In the genomic region with DNA sequence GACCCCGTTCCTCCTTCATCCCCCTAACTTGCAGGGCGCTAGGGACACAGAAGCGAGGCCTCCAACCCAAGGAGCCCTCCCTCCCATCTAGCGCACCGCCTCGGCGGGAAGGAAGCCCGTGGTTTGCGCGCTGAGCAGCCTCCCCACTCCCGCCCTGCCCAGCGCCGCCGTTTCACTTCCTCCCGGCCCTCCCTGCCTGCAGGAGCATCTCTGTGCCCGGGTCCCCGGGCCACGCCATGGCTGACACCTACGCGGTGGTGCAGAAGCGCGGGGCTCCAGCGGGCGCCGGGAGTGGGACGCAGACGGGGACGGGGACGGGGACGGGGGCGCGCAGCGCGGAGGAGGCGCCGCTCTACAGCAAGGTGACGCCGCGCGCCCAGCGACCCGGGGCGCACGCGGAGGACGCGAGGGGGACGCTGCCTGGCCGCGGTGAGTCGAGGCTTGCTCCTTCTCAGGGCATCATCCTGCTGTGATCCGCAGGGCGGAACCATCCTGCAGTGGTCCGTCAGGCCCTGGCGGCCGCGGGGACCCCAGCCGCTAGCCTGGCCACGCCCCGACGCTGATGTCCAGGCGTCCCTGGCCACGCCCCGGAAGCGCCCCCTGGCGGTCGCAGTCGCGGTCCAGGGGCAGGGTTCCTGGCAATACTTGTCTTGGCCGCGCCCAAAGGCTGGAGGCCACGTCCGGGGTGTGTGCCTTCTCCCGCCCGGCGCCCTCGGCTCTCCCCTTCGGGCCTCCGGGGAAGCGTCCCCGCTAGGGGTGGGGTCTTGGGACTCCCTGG, we compare ENCODE assay signal across 8 cellular contexts. TPM values are rescaled to one million over a fixed set of nuclear protein-coding genes. Genes with fewer than 3 reads are reported as not detected.
DNase-seq lines count a peak whose midpoint lies in the region; ATAC-seq and TF ChIP-seq lines count a peak whose summit lies in the region.

No MANE protein-coding gene starts in this region.

- peak overlapping the region; percentile 99 for H2AFZ ChIP-seq in IMR-90 (replicated peaks; ENCODE audit: low read length, poor library complexity)

- no TSS peak for BruUV-seq in IMR-90 (replicated peaks; lab: Mats Ljungman, UMichigan)

- peak overlapping the region; percentile 93 for H3K23ac ChIP-seq in IMR-90 (ENCODE audit: low read depth, low read length)

- TF ChIP-seq RAD21 in IMR-90 (IDR thresholded peaks at IDR 0.05; ENCODE audit: low read length), result peak; percentile 39; the same call in 1 of the 2 replicates

- H4K20me1 ChIP-seq in IMR-90 (ENCODE audit: insufficient read depth, low read length), result no peaks in the 10 kb centered on the region; the same call in 1 of the 2 replicates

- peak overlapping the region; percentile 90 for H3K27ac Mint-ChIP-seq in glutamatergic neuron (ENCODE audit: unreplicated experiment)
- peak overlapping the region; percentile 85 for H3K27ac Mint-ChIP-seq in osteocyte (ENCODE audit: unreplicated experiment)

- H3K9ac ChIP-seq in IMR-90 (ENCODE audit: low read depth, low read length), result peak overlapping the region; percentile 81

- no peak overlapping the region for H2BK20ac ChIP-seq in IMR-90 (ENCODE audit: low read depth, low read length)

- DNase-seq in Daoy (ENCODE audit: low read depth) (peak; percentile 91), IMR-90 (peak; percentile 69), SJSA1 (ENCODE audit: low read depth in 1 of 2, low spot score in 2 of 2) (peak; percentile 92 to 94), glutamatergic neuron (peak; percentile 99), osteocyte (ENCODE audit: extremely low spot score, unreplicated experiment) (peak; percentile 96), thyroid gland (peak; percentile 91 to 92)
- DNase-seq in activated naive CD4-positive, alpha-beta T cell treated with anti-CD3 and anti-CD28 coated beads, Interleukin-2, amount 50 U/mL, for 16 hours, result peak; percentile 65

- peak overlapping the region; percentile 90 for H4K91ac ChIP-seq in IMR-90 (ENCODE audit: insufficient read depth, low read depth, low read length)

- H3K27ac ChIP-seq in IMR-90 (ENCODE audit: insufficient read depth, low read length), result peak overlapping the region; percentile 78
- H3K27ac ChIP-seq in SJSA1, result peak overlapping the region; percentile 91
- peak overlapping the region; percentile 71 to 84 (median 84) for H3K27ac ChIP-seq in thyroid gland

- H3K56ac ChIP-seq in IMR-90 (ENCODE audit: extremely low read depth, insufficient read depth, low read length), result peak overlapping the region; percentile 90

- 0 out of 2 replicates have a peak, but pooled peaks have one; percentile 21 for TF ChIP-seq POLR2A in IMR-90 (IDR thresholded peaks at IDR 0.05; ENCODE audit: low read depth, low read length)
- TF ChIP-seq POLR2A in thyroid gland (IDR thresholded peaks at IDR 0.05), result peak in 1 of 2 donors; percentile 80

- peak; percentile 80 for TF ChIP-seq CTCF in IMR-90 (conservative IDR thresholded peaks at IDR 0.05; ENCODE audit: low read depth, low read length)
- TF ChIP-seq CTCF in glutamatergic neuron (IDR thresholded peaks at IDR 0.05; ENCODE audit: partially characterized antibody, unreplicated experiment), result peak; percentile 100
- peak; percentile 99 for TF ChIP-seq CTCF in osteocyte (IDR thresholded peaks at IDR 0.05)
- peak; percentile 63 to 94 (median 88) for TF ChIP-seq CTCF in thyroid gland (IDR thresholded peaks at IDR 0.05)

- no peak overlapping the region for H2BK15ac ChIP-seq in IMR-90 (ENCODE audit: low read depth, low read length)

- H3K4me1 ChIP-seq in IMR-90 (ENCODE audit: control insufficient read depth, insufficient read depth, low read length) (peaks cover 10% of the 10 kb centered on the region; the same call in 1 of the 2 replicates), SJSA1 (replicated peaks) (peaks cover 23% of the 10 kb centered on the region), thyroid gland (peaks cover 21 to 32% of the 10 kb centered on the region in 2 donors)

- H3K9me3 ChIP-seq in IMR-90 (ENCODE audit: control insufficient read depth, insufficient read depth, low read length) (no peaks in the 10 kb centered on the region), SJSA1 (replicated peaks) (no peaks in the 10 kb centered on the region), thyroid gland (no peaks in the 10 kb centered on the region)

- dilution Hi-C loops in IMR-90 (cut with HindIII; ENCODE audit: low sequenced_read_pairs, unreplicated experiment), result no loop called here

- peak overlapping the region; percentile 71 for H2BK5ac ChIP-seq in IMR-90 (ENCODE audit: low read depth, low read length, poor library complexity, severe bottlenecking)

- H3K14ac ChIP-seq in IMR-90 (replicated peaks; ENCODE audit: low read depth, low read length), result peak overlapping the region; percentile 98

- CTCF ChIA-PET in IMR-90 (lab: Yijun Ruan, JAX), result no interaction called here

- intact Hi-C loops in IMR-90 (cut with micrococcal nuclease) (loop anchor here (1.0 to 2.0 kb wide), 3 partner anchors 16 to 30 kb away; a partner anchor contains a TSS), thyroid gland (cut with DNase I) (no loop called here)

- ATAC-seq in GM21528 (IDR thresholded peaks at IDR 0.05; ENCODE audit: low FRiP score, unreplicated experiment) (peak; percentile 78), IMR-90 (ENCODE audit: low read depth) (peak; percentile 93)

- H3K18ac ChIP-seq in IMR-90 (ENCODE audit: low read depth, low read length), result peak overlapping the region; percentile 75

- H3K27me3 ChIP-seq in IMR-90 (ENCODE audit: control insufficient read depth, insufficient read depth, low read length) (no peaks in the 10 kb centered on the region), SJSA1 (replicated peaks) (no peaks in the 10 kb centered on the region), thyroid gland (no peaks in the 10 kb centered on the region)

- H3K36me3 Mint-ChIP-seq in glutamatergic neuron (ENCODE audit: unreplicated experiment) (peaks cover 27% of the 10 kb centered on the region), osteocyte (ENCODE audit: unreplicated experiment) (peaks cover 14% of the 10 kb centered on the region)

- peak overlapping the region; percentile 68 to 93 for H4K8ac ChIP-seq in IMR-90 (ENCODE audit: low read depth in 2 of 2, low read length in 2 of 2)

- H3K4me2 ChIP-seq in IMR-90 (ENCODE audit: low read depth, low read length), result peak overlapping the region; percentile 90

- H3K4me1 Mint-ChIP-seq in glutamatergic neuron (ENCODE audit: low read depth, unreplicated experiment) (peaks cover 13% of the 10 kb centered on the region), osteocyte (ENCODE audit: unreplicated experiment) (peaks cover 35% of the 10 kb centered on the region)

- H3K9me3 Mint-ChIP-seq in glutamatergic neuron (ENCODE audit: unreplicated experiment), result peaks cover 20% of the 10 kb centered on the region
- no peaks in the 10 kb centered on the region for H3K9me3 Mint-ChIP-seq in osteocyte (ENCODE audit: unreplicated experiment)

- peak overlapping the region; percentile 97 for H3K4ac ChIP-seq in IMR-90 (ENCODE audit: low read depth, low read length)

- in situ Hi-C loops in IMR-90 (cut with MboI; ENCODE audit: low sequenced_read_pairs), result loop anchor here (25.0 kb wide), 1 partner anchor 740 kb away; a partner anchor contains a TSS

- H3K36me3 ChIP-seq in IMR-90 (ENCODE audit: control insufficient read depth, insufficient read depth, low read length) (peaks cover 12% of the 10 kb centered on the region), SJSA1 (peaks cover 59% of the 10 kb centered on the region), thyroid gland (no peaks in the 10 kb centered on the region)

- H3K79me1 ChIP-seq in IMR-90 (ENCODE audit: low read depth in 1 of 2, low read length in 2 of 2), result peaks cover 27 to 64% of the 10 kb centered on the region in 2 experiments

- 0% methylated on average over 38 of the region's 81 CpGs; no CpG with 5 or more reads in 1 of the 2 experiments for WGBS in IMR-90 (ENCODE audit: extremely low coverage in 2 of 2, insufficient read length in 1 of 2), 2 experiments
- 1% methylated on average over 15 to 20 of the region's 81 CpGs for WGBS in thyroid gland, 2 donors

- H3K9me1 ChIP-seq in IMR-90 (ENCODE audit: insufficient read depth, low read length), result peaks cover 13% of the 10 kb centered on the region

- H3K4me3 ChIP-seq in IMR-90 (ENCODE audit: insufficient read depth, low read depth, low read length), result peak overlapping the region; percentile 79
- H3K4me3 ChIP-seq in SJSA1, result peak overlapping the region; percentile 87
- peak overlapping the region; percentile 77 to 84 (median 77) for H3K4me3 ChIP-seq in thyroid gland (replicated peaks in 1 of 3)

- peak overlapping the region; percentile 86 for H2BK120ac ChIP-seq in IMR-90 (ENCODE audit: low read depth, low read length)

- peak overlapping the region; percentile 76 for H2AK5ac ChIP-seq in IMR-90 (ENCODE audit: low read depth, low read length)

- POLR2A ChIA-PET in IMR-90 (lab: Charles Lee; ENCODE audit: unreplicated experiment), result interaction anchor here (1.1 kb wide), 1 partner anchor 34 kb away, joined by 3 read pairs; no protein-coding TSS in a partner anchor

- peak overlapping the region; percentile 100 for H2AK9ac ChIP-seq in IMR-90 (replicated peaks; ENCODE audit: low read depth, low read length, poor library complexity)

- peak overlapping the region; percentile 94 for H4K5ac ChIP-seq in IMR-90 (ENCODE audit: low read depth, low read length)

- H3K27me3 Mint-ChIP-seq in glutamatergic neuron (ENCODE audit: unreplicated experiment) (peaks cover 13% of the 10 kb centered on the region), osteocyte (ENCODE audit: unreplicated experiment) (no peaks in the 10 kb centered on the region)

- H3K4me3 Mint-ChIP-seq in glutamatergic neuron (ENCODE audit: unreplicated experiment) (peak overlapping the region; percentile 93), osteocyte (ENCODE audit: unreplicated experiment) (peak overlapping the region; percentile 82)

TF ChIP-seq in IMR-90, 13 proteins besides CTCF, POLR2A, EP300 and RAD21 (continues in another document):
- peak; percentile 40; the same call in 1 of the 2 replicates for TF ChIP-seq MXI1 (IDR thresholded peaks at IDR 0.05; ENCODE audit: borderline replicate concordance, low read depth, low read length)

RNA-seq across cellular contexts. Expression of a gene that starts 16.4 kb away (rescaled TPM):
- total RNA-seq in Daoy (2014; rRNA removed; shearing (Covaris generic)), result 7.1 and 18.0 TPM in 2 replicates
- total RNA-seq in IMR-90 (2012; rRNA removed), result 7.2 and 9.7 TPM in 2 replicates
- 13.4 and 15.5 TPM in 2 replicates for polyA plus RNA-seq in IMR-90 (2012; rRNA removed)
- 8.1 and 12.2 TPM in 2 replicates for polyA plus RNA-seq in IMR-90 (2012; cell fraction: cytosol; rRNA removed)
- 64.3 and 68.2 TPM in 2 replicates for polyA plus RNA-seq in IMR-90 (2012; cell fraction: nucleus; rRNA removed; ENCODE audit: low replicate concordance)
- total RNA-seq in SJSA1 (2014; rRNA removed; shearing (Covaris generic)), result 34.7 and 44.8 TPM in 2 replicates
- 78.5 TPM for total RNA-seq in glutamatergic neuron (ENCODE audit: unreplicated experiment)
- total RNA-seq in osteocyte, result 30.2 and 31.5 TPM in 2 replicates
- total RNA-seq in thyroid gland, result 10 to 100 TPM; 45.5 to 69.8 (median 57.4) TPM

RNA-seq across cellular contexts. Expression of a gene that starts 29.5 kb away (rescaled TPM):
- 294 and 327 TPM in 2 replicates for total RNA-seq in Daoy (2014; rRNA removed; shearing (Covaris generic))
- total RNA-seq in IMR-90 (2012; rRNA removed) (127 and 154 TPM in 2 replicates), glutamatergic neuron (ENCODE audit: unreplicated experiment) (48.3 TPM), osteocyte (46.4 and 48.5 TPM in 2 replicates), thyroid gland (10 to 100 TPM; 69.5 to 98.6 (median 94.4) TPM)
- 169 and 187 TPM in 2 replicates for polyA plus RNA-seq in IMR-90 (2012; rRNA removed)
- 158 and 206 TPM in 2 replicates for polyA plus RNA-seq in IMR-90 (2012; cell fraction: cytosol; rRNA removed)
- polyA plus RNA-seq in IMR-90 (2012; cell fraction: nucleus; rRNA removed; ENCODE audit: low replicate concordance), result 143 and 362 TPM in 2 replicates
- 95.7 and 112 TPM in 2 replicates for total RNA-seq in SJSA1 (2014; rRNA removed; shearing (Covaris generic))

Comparison
In these comparisons a context has a peak if more than half of its experiments do, and no peak if none do; other contexts are left out.
1. Peak in every context shown above with its lines: DNase-seq, ATAC-seq, H3K4me3 ChIP-seq and H3K27ac ChIP-seq.